10 cellular contexts compared by ENCODE assay signal in the genomic region with DNA sequence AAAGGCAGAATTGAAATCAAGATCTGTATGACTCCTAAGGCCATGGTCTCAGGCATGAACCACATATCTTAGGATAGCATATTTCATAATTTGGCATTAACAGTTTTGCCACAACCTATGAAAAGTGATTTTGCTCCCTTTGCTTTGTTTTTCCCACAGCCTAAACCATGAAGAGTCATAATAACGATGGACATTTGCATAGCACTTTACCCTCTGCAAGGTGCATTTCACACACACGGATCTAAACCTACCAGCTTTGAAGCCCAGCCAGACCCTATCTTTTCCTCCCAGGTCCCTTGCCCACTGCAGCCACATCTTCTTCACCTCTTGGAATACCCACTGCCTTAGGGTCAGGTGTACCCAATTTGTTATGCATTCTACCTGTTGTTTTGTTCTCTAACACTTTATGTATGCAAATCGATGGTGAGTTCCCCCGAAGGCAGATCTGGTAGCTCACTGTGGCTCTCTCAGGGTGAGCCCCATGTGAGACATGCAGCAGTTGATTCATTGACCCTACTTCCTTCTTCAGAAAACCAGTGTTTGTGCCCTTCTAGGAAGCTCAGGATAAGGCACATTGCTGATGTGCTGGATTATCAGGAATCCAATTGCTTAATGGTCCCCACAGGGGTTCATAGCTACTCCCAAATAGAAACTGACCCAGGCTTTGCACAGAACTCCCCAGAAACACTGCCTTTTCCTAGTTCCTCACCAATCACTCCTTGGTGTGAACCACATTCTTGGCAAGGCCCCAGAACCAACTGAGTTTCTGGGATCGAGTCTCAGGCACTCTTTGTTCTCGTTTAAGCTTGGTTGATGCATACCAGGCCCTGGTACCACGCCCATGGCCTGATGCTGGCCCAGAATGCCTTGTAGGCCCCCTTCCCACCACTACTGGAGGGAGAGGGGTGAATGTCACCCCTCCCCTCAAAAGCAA. TPM values are rescaled to one million over a fixed set of nuclear protein-coding genes. Genes with fewer than 3 reads are reported as not detected.
A peak's percentile ranks its signal among the peaks of the same experiment; 100 is the strongest.
DNase-seq lines count a peak whose midpoint lies in the region; ATAC-seq, FAIRE-seq and TF ChIP-seq lines count a peak whose summit lies in the region.
"Had no signal": no experiment of that assay in that cellular context is flagged by ENCODE, and none has a peak within 500 bp of the region (broad histone marks: within the 10 kb centered on the region; RNA-seq: fewer than 3 reads in every experiment).

No MANE protein-coding gene starts in this region.

- intact Hi-C loops in stomach (cut with DNase I; ENCODE audit: low total_unique reads): no loop called here
- intact Hi-C loops in HepG2 (cut with micrococcal nuclease; ENCODE audit: unreplicated experiment): no loop called here

- H4K20me1 ChIP-seq in osteoblast (ENCODE audit: insufficient read depth, low read length) (peaks cover under 1% of the 10 kb centered on the region), HepG2 (ENCODE audit: insufficient read depth, low read length) (no peaks in the 10 kb centered on the region)

- peak; percentile 43 for DNase-seq in H4 (ENCODE audit: low spot score)
- DNase-seq in LHCN-M2 (ENCODE audit: low read depth): peak; percentile 56
- peak; percentile 55 for DNase-seq in osteoblast (ENCODE audit: insufficient read length, low spot score, missing footprints)
- no peak for DNase-seq in HuH-7.5 (ENCODE audit: low spot score)
- DNase-seq in stomach: no peak
- no peak for DNase-seq in HepG2 (ENCODE audit: low spot score)
- DNase-seq: activated effector memory CD4-positive, alpha-beta T cell treated with anti-CD3 and anti-CD28 coated beads, Interleukin-2, amount 50 U/mL, for 16 hours; KBM-7 had no signal

- 65 to 78% (median 69%) methylated on average over 6 to 7 of the region's 7 CpGs for WGBS in stomach, 5 donors
- WGBS in HepG2 (ENCODE audit: low lambda C conversion rate): 53% methylated on average over 6 of the region's 7 CpGs

- peak overlapping the region; percentile 85 for H3K27ac ChIP-seq in osteoblast (ENCODE audit: low read depth, low read length)
- H3K27ac ChIP-seq in stomach: no peak overlapping the region
- H3K27ac ChIP-seq in HepG2 (ENCODE audit: extremely low read length, insufficient read depth, low read length): no peak overlapping the region

- no peaks in the 10 kb centered on the region for H3K9me3 ChIP-seq in osteoblast (ENCODE audit: low read depth, low read length)
- no peaks in the 10 kb centered on the region for H3K9me3 ChIP-seq in stomach
- H3K9me3 ChIP-seq in HepG2 (ENCODE audit: low read length): no peaks in the 10 kb centered on the region

- in situ Hi-C loops in HepG2 (cut with HindIII; ENCODE audit: extremely low pct_ligation_motif_present, low pct_unique_long_range_greater_than_20kb): no loop called here

- H3K4me1 ChIP-seq in osteoblast (ENCODE audit: insufficient read depth, low read length) (peaks cover 50% of the 10 kb centered on the region), stomach (peaks cover 0 to 27% (median 3%) of the 10 kb centered on the region in 4 donors), HepG2 (ENCODE audit: insufficient read depth, low read length) (no peaks in the 10 kb centered on the region)

- POLR2A ChIA-PET in HepG2 (lab: Yijun Ruan, JAX): no interaction called here

- TF ChIP-seq EP300 in stomach (IDR thresholded peaks at IDR 0.05) (no peak), HepG2 (IDR thresholded peaks at IDR 0.05; ENCODE audit: low read depth in 2 of 2, low read length in 2 of 2) (no peak), HepG2 (CRISPR knock-in tag; IDR thresholded peaks at IDR 0.05; ENCODE audit: borderline replicate concordance) (no peak)

- FAIRE-seq in HepG2 (lab: Jason Lieb, UNC): no peak

- H2AFZ ChIP-seq in osteoblast (ENCODE audit: low read length): no peak overlapping the region
- H2AFZ ChIP-seq in HepG2 (ENCODE audit: low read length): no peak overlapping the region

- TF ChIP-seq POLR2A in stomach (IDR thresholded peaks at IDR 0.05) (no peak), HepG2 (IDR thresholded peaks at IDR 0.05; ENCODE audit: insufficient read depth in 1 of 2, low read depth in 2 of 2, low read length in 2 of 2) (no peak)

- H3K36me3 ChIP-seq in osteoblast (ENCODE audit: insufficient read depth, low read length) (peaks cover 32% of the 10 kb centered on the region), stomach (no peaks in the 10 kb centered on the region), HepG2 (replicated peaks in 1 of 2; ENCODE audit: control insufficient read depth in 1 of 2, insufficient read depth in 2 of 2, low read length in 2 of 2) (no peaks in the 10 kb centered on the region)

- H3K4me2 ChIP-seq in osteoblast (ENCODE audit: insufficient read depth, low read length) (peak overlapping the region; percentile 14), HepG2 (ENCODE audit: low read depth, low read length) (no peak overlapping the region)

- BruUV-seq in HepG2 (replicated peaks; lab: Mats Ljungman, UMichigan): no TSS peak

- ATAC-seq in GM19023 (IDR thresholded peaks at IDR 0.05; ENCODE audit: unreplicated experiment) (peak; percentile 73), HepG2 (no peak)

- no peaks in the 10 kb centered on the region for H3K27me3 ChIP-seq in osteoblast (ENCODE audit: insufficient read depth, low read length)
- no peaks in the 10 kb centered on the region for H3K27me3 ChIP-seq in stomach
- no peaks in the 10 kb centered on the region; a peak in 1 of 5 replicates for H3K27me3 ChIP-seq in HepG2 (ENCODE audit: control insufficient read depth in 1 of 2, insufficient read depth in 2 of 2, low read length in 2 of 2)

- peaks cover 80% of the 10 kb centered on the region for H3K79me2 ChIP-seq in osteoblast (ENCODE audit: insufficient read depth, low read length)
- no peaks in the 10 kb centered on the region for H3K79me2 ChIP-seq in HepG2 (ENCODE audit: insufficient read depth, low read length)

- no peak overlapping the region for H3K9ac ChIP-seq in HepG2 (ENCODE audit: insufficient read depth, low read depth, low read length)

- TF ChIP-seq CTCF in osteoblast (IDR thresholded peaks at IDR 0.05; ENCODE audit: extremely low read depth, low read depth, low read length) (no peak), stomach (IDR thresholded peaks at IDR 0.05) (no peak), HepG2 (CRISPR knock-in tag; IDR thresholded peaks at IDR 0.05) (no peak)

- CTCF ChIA-PET in HepG2 (lab: Yijun Ruan, JAX; ENCODE audit: low intra/inter-chr PET ratio, low total read pairs): no interaction called here

- TF ChIP-seq RAD21 in HepG2 (CRISPR knock-in tag; IDR thresholded peaks at IDR 0.05): no peak

- no peak overlapping the region for H3K4me3 ChIP-seq in osteoblast (ENCODE audit: insufficient read depth, low read length)
- no peak overlapping the region for H3K4me3 ChIP-seq in stomach
- H3K4me3 ChIP-seq in HepG2 (replicated peaks in 1 of 3; ENCODE audit: insufficient read depth in 1 of 3, low read depth in 2 of 3, low read length in 3 of 3): no peak overlapping the region
- H3K4me3 ChIP-seq: lung had no signal

TF ChIP-seq in HepG2, 621 proteins besides CTCF, POLR2A, EP300 and RAD21 (continues in another document):
- TF ChIP-seq ISX (CRISPR knock-in tag; conservative IDR thresholded peaks at IDR 0.05) (no peak), ZNF790 (CRISPR knock-in tag; IDR thresholded peaks at IDR 0.05; ENCODE audit: borderline replicate concordance) (no peak), CHD2 (IDR thresholded peaks at IDR 0.05; ENCODE audit: low read depth, low read length) (no peak), ZFYVE20 (CRISPR knock-in tag; IDR thresholded peaks at IDR 0.05; ENCODE audit: borderline replicate concordance, low read depth) (no peak), YEATS4 (CRISPR knock-in tag; IDR thresholded peaks at IDR 0.05; ENCODE audit: borderline replicate concordance) (no peak), AGO2 (optimal IDR thresholded peaks at IDR 0.05; ENCODE audit: low read depth, low read length) (no peak)

RNA-seq across cellular contexts. Expression of gene ARHGAP31, which starts 8.8 kb away (rescaled TPM):
- total RNA-seq in H4 (2014; rRNA removed; shearing (Covaris generic)): 4.5 and 6.9 TPM in 2 replicates
- total RNA-seq in LHCN-M2 (2014; rRNA removed) (7.7 and 8.3 TPM in 2 replicates), osteoblast (41.5 and 56.5 TPM in 2 replicates), stomach (100 to 1,000 TPM in 1 of 5 donors, 10 to 100 TPM in 2, 1 to 10 TPM in 2; 2.9 to 275 (median 14.1) TPM), HepG2 (2016; rRNA removed; fragmentation: Illumina TruSeq; extraction: Trizol) (not detected in 2 replicates)
- 10.2 TPM for polyA plus RNA-seq in LHCN-M2 (2012)
- polyA plus RNA-seq in stomach (1 to 10 TPM; 1.2 to 2.6 (median 2.1) TPM), HepG2 (2011; rRNA removed) (not detected in 2 replicates)
- total RNA-seq in HepG2 (2016; cell fraction: cytosol; rRNA removed; fragmentation: Illumina TruSeq; extraction: Trizol; ENCODE audit: low read depth): not detected in 2 replicates
- total RNA-seq in HepG2 (2016; cell fraction: insoluble cytoplasmic fraction; rRNA removed; fragmentation: Illumina TruSeq; extraction: Trizol): not detected in 2 replicates
- not detected in 2 replicates for total RNA-seq in HepG2 (2016; cell fraction: membrane; rRNA removed; fragmentation: Illumina TruSeq; extraction: Trizol)
- not detected in 2 replicates for total RNA-seq in HepG2 (2016; cell fraction: nucleus; rRNA removed; fragmentation: Illumina TruSeq; extraction: Trizol)
- under 0.01 TPM in 1 of 2 replicates, not detected in the other for polyA plus RNA-seq in HepG2 (2011; cell fraction: cytosol; rRNA removed)
- not detected in 2 replicates for polyA plus RNA-seq in HepG2 (2011; cell fraction: nucleus; rRNA removed)
- polyA plus RNA-seq in HepG2 (2012): 0.04 and 0.09 TPM in 2 replicates
- not detected in 2 replicates for polyA plus RNA-seq in HepG2 (2016; cell fraction: cytosol; fragmentation: Illumina TruSeq; extraction: Trizol; ENCODE audit: low read depth)
- polyA plus RNA-seq in HepG2 (2016; cell fraction: insoluble cytoplasmic fraction; fragmentation: Illumina TruSeq; extraction: Trizol; ENCODE audit: low read depth): not detected in 2 replicates
- polyA plus RNA-seq in HepG2 (2016; cell fraction: membrane; fragmentation: Illumina TruSeq; extraction: Trizol; ENCODE audit: low read depth): not detected in 2 replicates
- polyA plus RNA-seq in HepG2 (2016; cell fraction: nucleus; fragmentation: Illumina TruSeq; extraction: Trizol; ENCODE audit: insufficient read depth, low read depth): not detected in 2 replicates
- 0.12 TPM in 1 of 2 replicates, not detected in the other for polyA minus RNA-seq in HepG2 (2011; rRNA and poly(A)+ RNA removed; ENCODE audit: low replicate concordance)
- polyA minus RNA-seq in HepG2 (2011; cell fraction: cytosol; rRNA and poly(A)+ RNA removed): not detected in 2 replicates
- not detected in 2 replicates for polyA minus RNA-seq in HepG2 (2011; cell fraction: nucleus; rRNA and poly(A)+ RNA removed)

Comparison
In these comparisons a context has a peak if more than half of its experiments do, and no peak if none do; other contexts are left out.
1. DNase-seq: peak in H4 (single experiment), LHCN-M2 (single experiment) and osteoblast (single experiment); none in HuH-7.5 (single experiment), stomach (single experiment) and HepG2 (single experiment).